17 cellular contexts compared by ENCODE assay signal in the genomic region with DNA sequence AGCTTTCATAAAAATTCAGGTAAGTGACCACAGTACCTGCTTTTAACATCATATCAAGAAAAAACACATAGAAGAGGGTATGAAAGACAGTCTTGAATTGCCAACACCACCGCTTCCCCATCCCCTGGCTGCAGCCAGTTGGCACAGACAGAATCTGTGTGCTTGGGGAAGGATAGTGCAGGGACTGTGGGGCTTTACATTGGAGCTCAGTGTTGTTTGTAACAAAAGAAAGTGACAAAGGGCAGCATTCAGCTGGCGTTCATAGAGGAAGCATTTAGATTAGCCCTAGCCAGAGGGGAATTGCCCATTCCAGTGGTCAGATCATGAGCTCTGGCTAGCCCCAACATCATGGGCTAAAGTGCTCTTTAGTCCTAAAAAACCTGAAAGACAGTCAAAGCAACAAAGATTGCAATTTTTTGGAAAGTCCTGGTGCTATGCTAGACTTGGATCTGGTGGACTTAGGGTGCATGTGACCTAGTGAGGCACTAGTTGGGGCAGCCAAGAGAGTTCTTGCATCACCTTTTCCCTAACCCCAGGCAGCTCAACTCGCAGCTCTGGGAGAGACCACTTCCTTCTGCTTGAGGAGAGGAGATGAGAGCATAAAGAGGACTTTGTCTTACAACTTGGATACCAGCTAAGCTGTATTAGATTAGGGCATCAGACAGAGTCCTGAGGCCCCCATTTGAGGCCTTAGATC.
DNase-seq lines count a peak whose midpoint lies in the region; TF ChIP-seq lines count a peak whose summit lies in the region.
"Had no signal": no experiment of that assay in that cellular context is flagged by ENCODE, and none has a peak within 500 bp of the region (broad histone marks: within the 10 kb centered on the region; RNA-seq: fewer than 3 reads in every experiment).

No MANE protein-coding gene starts in this region.

- H3K36me3 Mint-ChIP-seq in neural crest cell (ENCODE audit: low read depth): peaks cover 2% of the 10 kb centered on the region

- H3K4me3 Mint-ChIP-seq in neural crest cell: peak overlapping the region; percentile 0
- H3K4me3 Mint-ChIP-seq: activated T-helper 17 cell treated with anti-CD3 and anti-CD28 coated beads, Interleukin-2, amount 50 U/mL, for 72 hours; H9 had no signal

- H3K27me3 Mint-ChIP-seq in neural crest cell (ENCODE audit: low read depth): no peaks in the 10 kb centered on the region
- H3K27me3 Mint-ChIP-seq: activated T-helper 17 cell treated with anti-CD3 and anti-CD28 coated beads, Interleukin-2, amount 50 U/mL, for 72 hours had no signal

- TF ChIP-seq CTCF in neural crest cell (conservative IDR thresholded peaks at IDR 0.05): no peak

- H3K27ac Mint-ChIP-seq in neural crest cell (ENCODE audit: unreplicated experiment): peak overlapping the region; percentile 90
- H3K27ac Mint-ChIP-seq: activated T-helper 17 cell treated with anti-CD3 and anti-CD28 coated beads, Interleukin-2, amount 50 U/mL, for 72 hours; H9 had no signal

- H3K9me3 Mint-ChIP-seq in neural crest cell: peaks cover 13% of the 10 kb centered on the region

- peaks cover 16% of the 10 kb centered on the region for H3K4me1 Mint-ChIP-seq in neural crest cell
- H3K4me1 Mint-ChIP-seq: activated T-helper 17 cell treated with anti-CD3 and anti-CD28 coated beads, Interleukin-2, amount 50 U/mL, for 72 hours; H9 had no signal

- DNase-seq in Ammon's horn (ENCODE audit: low spot score) (peak; percentile 88), RPMI7951 (ENCODE audit: low read depth) (peak; percentile 23), foreskin melanocyte (peak; percentile 100), neural crest cell (ENCODE audit: low read depth, low spot score) (peak; percentile 5), NOMO-1 treated with DMSO at 0.1 percent for 48 hours (lab: John Stamatoyannopoulos, UW; ENCODE audit: unreplicated experiment) (no peak), NCI-H526 (lab: John Stamatoyannopoulos, UW) (no peak), GM03348 (ENCODE audit: low spot score) (no peak)
- DNase-seq in stimulated activated CD4-positive, alpha-beta T cell treated with anti-CD3 and anti-CD28 coated beads, Interleukin-4, amount 100 ng/mL, for 4 hours: no peak
- DNase-seq: activated CD4-positive, alpha-beta T cell treated with anti-CD3 and anti-CD28 coated beads for 1 hour; effector CD4-positive, alpha-beta T cell; H9; NCI-H1417 treated with DMSO at 0.1 percent for 48 hours; NCI-H69; PC-9; SK-N-SH; T-helper 9 cell had no signal

Comparison
In these comparisons a context has a peak if more than half of its experiments do, and no peak if none do; other contexts are left out.
1. DNase-seq: peak in Ammon's horn (single experiment), RPMI7951 (single experiment), foreskin melanocyte (single experiment) and neural crest cell (single experiment); none in NOMO-1 treated with DMSO at 0.1 percent for 48 hours (single experiment), NCI-H526 (0 of 2), stimulated activated CD4-positive, alpha-beta T cell treated with anti-CD3 and anti-CD28 coated beads, Interleukin-4, amount 100 ng/mL, for 4 hours (0 of 2) and GM03348 (single experiment).